ENCODE assay signal across 8 cellular contexts in the genomic region with DNA sequence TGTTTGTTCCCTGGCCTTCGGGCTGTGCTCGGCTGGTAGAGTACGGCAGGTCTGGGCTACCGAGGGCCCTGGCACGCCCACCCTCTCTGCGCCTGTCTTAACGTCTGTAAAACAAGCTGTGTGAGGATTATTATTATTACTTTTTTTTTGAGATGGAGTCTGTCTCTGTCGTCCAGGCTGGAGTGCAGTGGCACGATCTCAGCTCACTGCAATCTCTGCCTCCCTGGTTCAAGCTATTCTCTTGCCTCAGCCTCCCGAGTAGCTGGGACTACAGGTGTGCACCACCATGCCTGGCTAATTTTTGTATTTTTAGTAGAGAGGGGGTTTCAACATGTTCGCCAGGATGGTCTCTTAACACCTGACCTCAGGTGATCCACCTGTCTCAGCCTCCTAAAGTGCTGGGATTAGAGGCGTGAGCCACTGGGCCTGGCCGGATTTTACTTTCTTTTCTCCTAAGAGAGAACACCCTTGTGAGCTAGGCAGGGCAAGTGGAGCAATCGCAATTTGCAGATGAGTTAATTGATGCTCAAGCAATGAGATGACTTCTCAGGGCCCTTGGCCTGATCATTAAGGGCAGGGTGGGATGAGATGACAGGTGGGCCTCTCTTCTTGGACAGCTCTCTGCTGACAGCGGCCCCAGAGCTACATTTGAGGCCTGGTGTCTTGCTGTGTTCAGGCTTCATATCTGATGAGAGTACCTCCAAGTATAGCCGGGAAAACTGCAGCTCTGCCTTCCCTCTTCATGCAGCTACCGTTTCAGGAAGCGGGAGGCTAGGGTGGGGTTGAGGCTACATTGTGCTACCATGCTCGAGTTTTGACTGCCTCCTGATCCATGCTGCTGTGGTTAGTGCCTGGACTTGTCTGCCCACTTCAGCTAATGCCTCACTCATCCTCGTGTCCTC. TPM values are rescaled to one million over a fixed set of nuclear protein-coding genes. Genes with fewer than 3 reads are reported as not detected.
DNase-seq lines count a peak whose midpoint lies in the region; ATAC-seq and TF ChIP-seq lines count a peak whose summit lies in the region.

No MANE protein-coding gene starts in this region.

- H3K79me2 ChIP-seq in OCI-LY7 (ENCODE audit: insufficient read depth, low read depth, low read length), result no peaks in the 10 kb centered on the region
- H3K79me2 ChIP-seq in neural progenitor cell (ENCODE audit: low read depth), result no peaks in the 10 kb centered on the region

- no peak for TF ChIP-seq CTCF in OCI-LY7 (conservative IDR thresholded peaks at IDR 0.05; ENCODE audit: low read length)
- no peak for TF ChIP-seq CTCF in epithelial cell of proximal tubule (conservative IDR thresholded peaks at IDR 0.05; ENCODE audit: low read depth, low read length)
- TF ChIP-seq CTCF in neural progenitor cell (IDR thresholded peaks at IDR 0.05), result no peak

- H3K36me3 ChIP-seq in OCI-LY7 (ENCODE audit: insufficient read depth, low read length), result peaks cover 24% of the 10 kb centered on the region; the same call in 1 of the 2 replicates
- no peaks in the 10 kb centered on the region for H3K36me3 ChIP-seq in neural progenitor cell

- H3K27ac ChIP-seq in OCI-LY7 (ENCODE audit: low read depth, low read length, poor library complexity, severe bottlenecking), result no peak overlapping the region
- no peak overlapping the region for H3K27ac ChIP-seq in neural progenitor cell

- peaks cover 4% of the 10 kb centered on the region for H3K36me3 Mint-ChIP-seq in neural progenitor cell

- H3F3A ChIP-seq in neural progenitor cell (ENCODE audit: low read depth), result peaks cover 35% of the 10 kb centered on the region

- no peaks in the 10 kb centered on the region for H3K27me3 ChIP-seq in neural progenitor cell

- H2AFZ ChIP-seq in OCI-LY7 (ENCODE audit: low read length), result peak overlapping the region; percentile 91
- peak overlapping the region; percentile 91 for H2AFZ ChIP-seq in neural progenitor cell (replicated peaks)

- peaks cover 3% of the 10 kb centered on the region for H3K9me3 Mint-ChIP-seq in neural progenitor cell

- CTCF ChIA-PET in OCI-LY7 (lab: Charles Lee; ENCODE audit: unreplicated experiment), result interaction anchor here (0.6 to 2.6 kb wide), 4 partner anchors 54 to 166 kb away, joined by 3 to 18 read pairs (median 3); no protein-coding TSS in a partner anchor

- peak overlapping the region; percentile 89 for H3K4me3 Mint-ChIP-seq in neural progenitor cell

- peak overlapping the region; percentile 77 for H3K4me2 ChIP-seq in OCI-LY7 (ENCODE audit: low read length)
- peak overlapping the region; percentile 83 for H3K4me2 ChIP-seq in neural progenitor cell

- intact Hi-C loops in OCI-LY7 (cut with micrococcal nuclease; ENCODE audit: unreplicated experiment), result loop anchor here (1.0 to 5.0 kb wide), 7 partner anchors 143 to 893 kb away; partner anchors contain the start of genes NUDT3, RPS10 and TCP11

- H3K4me1 ChIP-seq in OCI-LY7 (ENCODE audit: insufficient read depth, low read length, poor library complexity, severe bottlenecking) (peaks cover 28% of the 10 kb centered on the region), neural progenitor cell (no peaks in the 10 kb centered on the region)

- H3K4me3 ChIP-seq in OCI-LY7 (ENCODE audit: low read depth, low read length, poor library complexity, severe bottlenecking), result peak overlapping the region; percentile 81
- H3K4me3 ChIP-seq in epithelial cell of proximal tubule (ENCODE audit: low read depth, low read length), result peak overlapping the region; percentile 91
- peak overlapping the region; percentile 73 for H3K4me3 ChIP-seq in neural progenitor cell

- no peaks in the 10 kb centered on the region for H4K20me1 ChIP-seq in OCI-LY7 (ENCODE audit: insufficient read depth, low read length)
- peaks cover 38% of the 10 kb centered on the region for H4K20me1 ChIP-seq in neural progenitor cell (ENCODE audit: low read depth)

- H3K27me3 Mint-ChIP-seq in neural progenitor cell (ENCODE audit: insufficient read depth, low read depth), result peaks cover 12% of the 10 kb centered on the region

- peaks cover 22% of the 10 kb centered on the region for H3K4me1 Mint-ChIP-seq in neural progenitor cell

- BruUV-seq in OCI-LY7 (replicated peaks; lab: Mats Ljungman, UMichigan), result no TSS peak

- H3K9me2 ChIP-seq in OCI-LY7 (ENCODE audit: insufficient read depth, low read length), result no peaks in the 10 kb centered on the region

- peak overlapping the region; percentile 78 for H3K27ac Mint-ChIP-seq in neural progenitor cell

- H3K9ac ChIP-seq in neural progenitor cell, result peak overlapping the region; percentile 44

- H3K9me3 ChIP-seq in OCI-LY7 (ENCODE audit: low read length) (no peaks in the 10 kb centered on the region), neural progenitor cell (ENCODE audit: low read depth) (no peaks in the 10 kb centered on the region)

- DNase-seq in ELF-1 (ENCODE audit: low read depth, low spot score) (peak; percentile 2), OCI-LY7 (ENCODE audit: low spot score) (no peak), epithelial cell of proximal tubule (ENCODE audit: low read depth) (no peak), neural progenitor cell (ENCODE audit: low spot score) (no peak), NCI-H1105 (lab: John Stamatoyannopoulos, UW) (no peak), epidermal melanocyte (ENCODE audit: insufficient read length, low spot score) (no peak)

- peak; percentile 23 for ATAC-seq in GM21786 (IDR thresholded peaks at IDR 0.05; ENCODE audit: unreplicated experiment)
- ATAC-seq in HG03469 (IDR thresholded peaks at IDR 0.05; ENCODE audit: unreplicated experiment), result no peak

- POLR2A ChIA-PET in OCI-LY7 (lab: Charles Lee), result interaction anchor here (0.7 to 1.6 kb wide), 7 partner anchors 13 to 905 kb away, joined by 3 to 7 read pairs (median 4); partner anchors contain the start of genes HMGA1 and NUDT3

RNA-seq across cellular contexts. Expression of gene SMIM29, which starts 0.9 kb away (rescaled TPM):
- total RNA-seq in OCI-LY7 (2014; rRNA removed; shearing (Covaris generic)), result 14.1 and 17.3 TPM in 2 replicates
- total RNA-seq in OCI-LY7 (2022) (21.3 and 21.5 TPM in 2 replicates), epithelial cell of proximal tubule (16.1 and 43.6 TPM in 2 replicates), neural progenitor cell (ENCODE audit: low replicate concordance) (2.4 and 8.9 TPM in 2 replicates)

RNA-seq across cellular contexts. Expression of gene HMGA1, which starts 13.0 kb away (rescaled TPM):
- 435 and 463 TPM in 2 replicates for total RNA-seq in OCI-LY7 (2014; rRNA removed; shearing (Covaris generic))
- total RNA-seq in OCI-LY7 (2022), result 736 and 764 TPM in 2 replicates
- 949 and 1,351 TPM in 2 replicates for total RNA-seq in epithelial cell of proximal tubule
- 417 and 1,058 TPM in 2 replicates for total RNA-seq in neural progenitor cell (ENCODE audit: low replicate concordance)
